8 cellular contexts compared by ENCODE assay signal in the genomic region with DNA sequence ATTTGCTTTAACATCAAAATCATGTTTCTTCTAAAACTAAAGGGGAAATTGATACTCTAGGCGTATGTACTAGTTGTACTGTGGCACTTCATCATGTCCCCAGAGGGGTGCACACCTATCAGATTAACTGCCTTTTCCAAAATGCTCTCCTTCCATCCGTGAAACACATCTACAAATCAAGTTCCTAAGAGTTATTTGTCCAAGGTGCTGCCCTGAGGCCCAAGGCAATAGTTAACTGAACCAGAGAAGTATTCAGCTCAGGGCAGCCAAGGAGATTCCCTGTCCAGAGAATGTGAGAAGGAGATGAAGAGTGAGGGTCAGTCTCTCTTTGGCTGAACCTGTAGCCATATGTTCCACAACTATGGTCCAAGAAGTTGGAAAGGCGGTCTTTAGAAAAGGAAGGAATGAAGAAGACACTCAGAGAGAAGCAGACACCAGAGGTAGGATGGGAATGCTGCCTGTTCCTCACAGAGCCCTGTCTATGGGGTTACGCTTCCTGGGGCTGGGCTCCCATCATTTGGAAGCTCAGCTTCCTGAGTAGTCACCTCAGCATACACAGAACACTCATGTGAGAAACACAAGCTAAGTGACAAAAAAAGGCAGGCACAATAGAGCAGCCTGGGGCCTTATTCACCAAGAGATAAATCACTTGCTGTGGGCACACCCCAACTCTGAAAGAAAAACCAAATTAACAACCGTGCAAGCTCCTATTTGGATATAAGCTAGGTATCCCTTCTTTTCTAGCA. TPM values are rescaled to one million over a fixed set of nuclear protein-coding genes. Genes with fewer than 3 reads are reported as not detected.
DNase-seq lines count a peak whose midpoint lies in the region; ATAC-seq and TF ChIP-seq lines count a peak whose summit lies in the region.

No MANE protein-coding gene starts in this region.

- peaks cover 0 to 65% (median 40%) of the 10 kb centered on the region in 4 donors for H3K4me1 ChIP-seq in sigmoid colon

- ATAC-seq in HG02970 (IDR thresholded peaks at IDR 0.05; ENCODE audit: low FRiP score, unreplicated experiment) (peak; percentile 12), left colon (no peak)
- ATAC-seq in activated CD8-positive, alpha-beta T cell treated with anti-CD3 and anti-CD28 coated beads, Interleukin-2, amount 10 ng/mL, durations not matched to agents 7 days and 5 days = peak; percentile 54

- H3K4me1 Mint-ChIP-seq in activated CD8-positive, alpha-beta T cell treated with anti-CD3 and anti-CD28 coated beads, Interleukin-2, amount 10 ng/mL, durations not matched to agents 7 days and 5 days (ENCODE audit: low read depth) = peaks cover 78% of the 10 kb centered on the region

- no peaks in the 10 kb centered on the region for H3K36me3 ChIP-seq in sigmoid colon

- no peak for TF ChIP-seq EP300 in sigmoid colon (IDR thresholded peaks at IDR 0.05)

- POLR2A ChIA-PET in activated CD8-positive, alpha-beta T cell treated with anti-CD3 and anti-CD28 coated beads, Interleukin-2, amount 10 ng/mL, durations not matched to agents 7 days and 5 days (lab: Charles Lee) = interaction anchor here (0.7 to 5.7 kb wide), 12 partner anchors 10 to 56 kb away, joined by 3 to 87 read pairs (median 6); a partner anchor contains a TSS

- TF ChIP-seq POLR2A in sigmoid colon (IDR thresholded peaks at IDR 0.05) = no peak

- H3K9me3 Mint-ChIP-seq in activated CD8-positive, alpha-beta T cell treated with anti-CD3 and anti-CD28 coated beads, Interleukin-2, amount 10 ng/mL, durations not matched to agents 7 days and 5 days (ENCODE audit: insufficient read depth) = no peaks in the 10 kb centered on the region

- H3K27ac ChIP-seq in sigmoid colon = peak overlapping the region; percentile 61 to 87 (median 78)

- peak; percentile 74 for DNase-seq in SIG-M5 treated with dmso at 0.1 percent for 504 hours (lab: John Stamatoyannopoulos, UW; ENCODE audit: unreplicated experiment)
- no peak for DNase-seq in SIG-M5 (lab: John Stamatoyannopoulos, UW)
- DNase-seq in activated CD8-positive, alpha-beta T cell treated with anti-CD3 and anti-CD28 coated beads, Interleukin-2, amount 10 ng/mL, durations not matched to agents 7 days and 5 days = no peak
- DNase-seq in sigmoid colon = no peak
- no peak for DNase-seq in mesenteric fat pad (ENCODE audit: low spot score)
- DNase-seq in central memory CD4-positive, alpha-beta T cell = no peak
- no peak for DNase-seq in left colon

- WGBS in sigmoid colon, 2 donors = 72 to 82% methylated on average over 5 of the region's 5 CpGs

- peaks cover 30% of the 10 kb centered on the region for H3K36me3 Mint-ChIP-seq in activated CD8-positive, alpha-beta T cell treated with anti-CD3 and anti-CD28 coated beads, Interleukin-2, amount 10 ng/mL, durations not matched to agents 7 days and 5 days (ENCODE audit: low read depth)

- H3K27ac Mint-ChIP-seq in activated CD8-positive, alpha-beta T cell treated with anti-CD3 and anti-CD28 coated beads, Interleukin-2, amount 10 ng/mL, durations not matched to agents 7 days and 5 days = peak overlapping the region; percentile 92

- CTCF ChIA-PET in activated CD8-positive, alpha-beta T cell treated with anti-CD3 and anti-CD28 coated beads, Interleukin-2, amount 10 ng/mL, durations not matched to agents 7 days and 5 days (lab: Charles Lee) = interaction anchor here (0.6 to 3.0 kb wide), 19 partner anchors 10 to 124 kb away, joined by 3 to 22 read pairs (median 5); no protein-coding TSS in a partner anchor

- no peaks in the 10 kb centered on the region for H3K27me3 ChIP-seq in sigmoid colon

- H3K4me3 Mint-ChIP-seq in activated CD8-positive, alpha-beta T cell treated with anti-CD3 and anti-CD28 coated beads, Interleukin-2, amount 10 ng/mL, durations not matched to agents 7 days and 5 days = peak overlapping the region; percentile 77

- H3K9me3 ChIP-seq in sigmoid colon = no peaks in the 10 kb centered on the region

- peak overlapping the region in 2 of 4 donors; percentile 23 to 26 for H3K4me3 ChIP-seq in sigmoid colon

- intact Hi-C loops in sigmoid colon (cut with DNase I) = loop anchor here (5.0 kb wide), 2 partner anchors 32 to 52 kb away; no protein-coding TSS in a partner anchor
- intact Hi-C loops in left colon (cut with DNase I, micrococcal nuclease) = no loop called here

- H3K27me3 Mint-ChIP-seq in activated CD8-positive, alpha-beta T cell treated with anti-CD3 and anti-CD28 coated beads, Interleukin-2, amount 10 ng/mL, durations not matched to agents 7 days and 5 days (ENCODE audit: low read depth) = no peaks in the 10 kb centered on the region

- no peak for TF ChIP-seq CTCF in sigmoid colon (IDR thresholded peaks at IDR 0.05)

RNA-seq across cellular contexts. Expression of a gene that starts 55.6 kb away (rescaled TPM):
- 100 to 1,000 TPM; 188 to 224 TPM for total RNA-seq in activated CD8-positive, alpha-beta T cell treated with anti-CD3 and anti-CD28 coated beads, Interleukin-2, amount 10 ng/mL, durations not matched to agents 7 days and 5 days
- total RNA-seq in sigmoid colon = 10 to 100 TPM; 34.2 to 41.1 (median 37.6) TPM
- polyA plus RNA-seq in sigmoid colon = 10 to 100 TPM in 1 of 3 donors, 1 to 10 TPM in 2; 1.2 to 21.3 (median 1.8) TPM
- 26.0 TPM for total RNA-seq in mesenteric fat pad
- 10 to 100 TPM in 1 of 2 donors, 1 to 10 TPM in 1; 9.2 to 14.6 TPM for total RNA-seq in left colon
